8 cellular contexts compared by ENCODE assay signal in the genomic region with DNA sequence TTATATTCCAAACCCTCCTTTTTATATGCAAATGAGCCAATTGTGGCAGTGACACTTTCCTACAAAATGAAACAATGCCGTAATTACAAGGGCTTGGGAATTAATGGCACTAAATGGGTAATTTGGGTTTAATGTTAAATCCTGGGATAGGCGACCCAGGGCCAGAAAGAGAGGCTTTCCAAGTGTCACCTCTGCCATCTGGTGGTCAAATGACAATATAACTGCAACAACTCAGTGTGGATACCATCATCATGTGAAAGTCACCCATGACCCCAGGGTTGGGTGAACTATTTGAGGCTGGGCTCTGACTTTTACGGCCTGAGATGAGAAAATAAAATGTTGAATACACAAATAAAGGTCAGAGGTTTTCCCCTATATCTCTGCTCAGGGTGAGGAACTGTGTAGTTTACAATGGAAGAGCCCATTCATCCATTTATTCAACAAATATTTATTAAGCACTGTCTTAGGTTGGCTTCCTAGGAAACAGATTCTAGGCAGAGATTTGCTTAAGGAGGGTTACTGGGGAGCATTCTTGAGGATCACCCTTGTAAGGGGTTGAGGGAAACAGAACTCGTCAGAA. TPM values are rescaled to one million over a fixed set of nuclear protein-coding genes. Genes with fewer than 3 reads are reported as not detected.
A peak's percentile ranks its signal among the peaks of the same experiment; 100 is the strongest.
DNase-seq lines count a peak whose midpoint lies in the region; TF ChIP-seq lines count a peak whose summit lies in the region.

No MANE protein-coding gene starts in this region.

- TF ChIP-seq CTCF in GM12865 (IDR thresholded peaks at IDR 0.05; ENCODE audit: insufficient read depth, low read depth, low read length, missing control alignments) (peak; percentile 69), MM.1S (IDR thresholded peaks at IDR 0.05; ENCODE audit: low read length) (peak; percentile 77), uterus (IDR thresholded peaks at IDR 0.05) (peak; percentile 32 to 65 (median 60))

- H2AFZ ChIP-seq in MM.1S (ENCODE audit: low read length) = no peak overlapping the region

- no peaks in the 10 kb centered on the region for H4K20me1 ChIP-seq in MM.1S (ENCODE audit: insufficient read depth, low read length)

- no peaks in the 10 kb centered on the region for H3K9me2 ChIP-seq in MM.1S (replicated peaks; ENCODE audit: insufficient read depth, low read length)

- H3K4me2 ChIP-seq in MM.1S (ENCODE audit: low read depth, low read length) = no peak overlapping the region

- H3K36me3 ChIP-seq in MM.1S (replicated peaks; ENCODE audit: insufficient read depth, low read length) = no peaks in the 10 kb centered on the region
- no peaks in the 10 kb centered on the region for H3K36me3 ChIP-seq in uterus

- H3K27ac ChIP-seq in MM.1S (ENCODE audit: low read length) (no peak overlapping the region), uterus (no peak overlapping the region)

- no peaks in the 10 kb centered on the region for H3F3A ChIP-seq in MM.1S (ENCODE audit: insufficient read depth, low read length)

- DNase-seq in AG20443 (ENCODE audit: low spot score) = peak; percentile 63
- peak; percentile 57 for DNase-seq in GM12865 (ENCODE audit: low read depth)
- peak; percentile 55 for DNase-seq in MM.1S
- DNase-seq in SW480 (ENCODE audit: low spot score) = peak; percentile 46
- peak; percentile 8 for DNase-seq in effector CD4-positive, alpha-beta T cell
- DNase-seq in lung microvascular endothelial cell (ENCODE audit: low read depth in 2 of 2) = peak; percentile 55 to 71
- peak in 1 of 2 donors; percentile 42 for DNase-seq in uterus
- DNase-seq in NK-92 treated with Interleukin-12 subunit alpha and Interleukin-12 subunit beta, amount 100 ng/mL, for 24 hours (lab: John Stamatoyannopoulos, UW) = no peak

- H3K4me1 ChIP-seq in MM.1S (ENCODE audit: low read length) = no peaks in the 10 kb centered on the region
- H3K4me1 ChIP-seq in uterus = no peaks in the 10 kb centered on the region

- TF ChIP-seq POLR2A in uterus (IDR thresholded peaks at IDR 0.05) = no peak

- H3K4me3 ChIP-seq in GM12865 (ENCODE audit: low read depth, low read length) = no peak overlapping the region
- H3K4me3 ChIP-seq in MM.1S (ENCODE audit: low read length) = no peak overlapping the region
- no peak overlapping the region for H3K4me3 ChIP-seq in uterus

- H3K79me2 ChIP-seq in MM.1S (ENCODE audit: low read length) = no peaks in the 10 kb centered on the region

- H3K9ac ChIP-seq in MM.1S (ENCODE audit: low read length) = no peak overlapping the region

- intact Hi-C loops in uterus (cut with DNase I; ENCODE audit: low total_unique reads) = no loop called here

- H3K27me3 ChIP-seq in MM.1S (replicated peaks; ENCODE audit: insufficient read depth, low read length) (no peaks in the 10 kb centered on the region), uterus (no peaks in the 10 kb centered on the region)

- H3K9me3 ChIP-seq in MM.1S (replicated peaks; ENCODE audit: insufficient read depth, low read length) (no peaks in the 10 kb centered on the region), uterus (no peaks in the 10 kb centered on the region)

RNA-seq across cellular contexts. Expression of gene THADA, which starts 13.6 kb away (rescaled TPM):
- 13.9 and 22.8 TPM in 2 replicates for total RNA-seq in lung microvascular endothelial cell
- 10 to 100 TPM; 31.2 to 68.8 (median 54.9) TPM for total RNA-seq in uterus

RNA-seq across cellular contexts. Expression of gene PLEKHH2, which starts 27.7 kb away (rescaled TPM):
- total RNA-seq in lung microvascular endothelial cell (under 0.01 TPM in 1 of 2 replicates, not detected in the other), uterus (100 to 1,000 TPM in 1 of 4 donors, 10 to 100 TPM in 3; 47.1 to 124 (median 74.8) TPM)

Comparison
In these comparisons a context has a peak if more than half of its experiments do, and no peak if none do; other contexts are left out.
1. RNA of gene PLEKHH2, which starts 27.7 kb away (total RNA-seq): 47.1 to 124 TPM in uterus; under 0.01 TPM in lung microvascular endothelial cell; every median in the first group is over 10 times any median in the second.
2. Peak in every context shown above with its lines, with median percentiles within 50 percentile points of each other: CTCF ChIP-seq.